ENCODE assay signal across 1 cellular context in the genomic region with DNA sequence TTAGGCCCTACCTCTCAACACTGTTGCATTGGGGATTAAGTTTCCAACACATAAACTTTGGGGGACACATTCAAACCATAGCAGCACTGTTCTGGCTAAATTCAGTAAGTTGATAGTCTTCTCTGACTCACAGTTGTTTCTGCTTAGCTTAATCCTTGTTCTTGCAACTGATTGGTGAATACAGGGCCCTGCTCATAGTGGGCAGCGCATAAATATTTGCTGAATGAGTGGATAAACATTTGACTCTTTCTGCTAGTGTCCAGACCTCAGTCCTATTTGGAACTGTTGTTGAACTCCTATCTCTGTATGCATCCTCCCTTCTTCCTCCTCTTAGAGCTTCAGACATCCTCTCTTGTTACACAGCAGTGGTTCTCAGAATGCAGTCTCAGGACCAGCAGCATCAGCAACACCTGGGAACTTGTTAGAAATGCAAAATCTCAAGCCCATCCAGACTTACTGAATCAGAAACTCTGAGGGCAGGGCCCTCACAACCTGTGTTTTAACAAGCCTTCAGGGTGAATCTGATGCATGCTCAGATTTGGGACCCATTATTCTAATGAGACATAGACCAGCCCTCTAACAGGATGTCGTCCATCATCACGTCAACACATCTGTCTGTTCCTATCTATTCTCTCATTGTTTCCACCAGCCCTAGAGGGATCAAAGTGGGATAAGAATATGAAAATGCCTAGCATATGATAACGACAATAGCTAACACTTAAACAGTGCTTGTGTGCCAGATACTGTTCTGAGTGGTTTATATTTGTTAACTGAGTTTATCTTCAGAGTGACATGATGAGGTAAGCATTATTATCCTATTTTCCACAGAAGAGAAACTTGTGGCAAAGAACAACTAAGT.
TF ChIP-seq lines count a peak whose summit lies in the region.

No MANE protein-coding gene starts in this region.

TF ChIP-seq in HepG2, 621 proteins besides CTCF, POLR2A, EP300 and RAD21 (continued from another document):
- TF ChIP-seq, protein P1, sequence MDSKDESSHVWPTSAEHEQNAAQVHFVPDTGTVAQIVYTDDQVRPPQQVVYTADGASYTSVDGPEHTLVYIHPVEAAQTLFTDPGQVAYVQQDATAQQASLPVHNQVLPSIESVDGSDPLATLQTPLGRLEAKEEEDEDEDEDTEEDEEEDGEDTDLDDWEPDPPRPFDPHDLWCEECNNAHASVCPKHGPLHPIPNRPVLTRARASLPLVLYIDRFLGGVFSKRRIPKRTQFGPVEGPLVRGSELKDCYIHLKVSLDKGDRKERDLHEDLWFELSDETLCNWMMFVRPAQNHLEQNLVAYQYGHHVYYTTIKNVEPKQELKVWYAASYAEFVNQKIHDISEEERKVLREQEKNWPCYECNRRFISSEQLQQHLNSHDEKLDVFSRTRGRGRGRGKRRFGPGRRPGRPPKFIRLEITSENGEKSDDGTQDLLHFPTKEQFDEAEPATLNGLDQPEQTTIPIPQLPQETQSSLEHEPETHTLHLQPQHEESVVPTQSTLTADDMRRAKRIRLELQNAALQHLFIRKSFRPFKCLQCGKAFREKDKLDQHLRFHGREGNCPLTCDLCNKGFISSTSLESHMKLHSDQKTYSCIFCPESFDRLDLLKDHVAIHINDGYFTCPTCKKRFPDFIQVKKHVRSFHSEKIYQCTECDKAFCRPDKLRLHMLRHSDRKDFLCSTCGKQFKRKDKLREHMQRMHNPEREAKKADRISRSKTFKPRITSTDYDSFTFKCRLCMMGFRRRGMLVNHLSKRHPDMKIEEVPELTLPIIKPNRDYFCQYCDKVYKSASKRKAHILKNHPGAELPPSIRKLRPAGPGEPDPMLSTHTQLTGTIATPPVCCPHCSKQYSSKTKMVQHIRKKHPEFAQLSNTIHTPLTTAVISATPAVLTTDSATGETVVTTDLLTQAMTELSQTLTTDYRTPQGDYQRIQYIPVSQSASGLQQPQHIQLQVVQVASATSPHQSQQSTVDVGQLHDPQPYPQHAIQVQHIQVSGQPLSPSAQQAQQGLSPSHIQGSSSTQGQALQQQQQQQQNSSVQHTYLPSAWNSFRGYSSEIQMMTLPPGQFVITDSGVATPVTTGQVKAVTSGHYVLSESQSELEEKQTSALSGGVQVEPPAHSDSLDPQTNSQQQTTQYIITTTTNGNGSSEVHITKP (CRISPR knock-in tag; IDR thresholded peaks at IDR 0.05; ENCODE audit: low read depth) = no peak
- no peak for TF ChIP-seq POLR2G (IDR thresholded peaks at IDR 0.05; ENCODE audit: low read depth, low read length)
